In the genomic region with DNA sequence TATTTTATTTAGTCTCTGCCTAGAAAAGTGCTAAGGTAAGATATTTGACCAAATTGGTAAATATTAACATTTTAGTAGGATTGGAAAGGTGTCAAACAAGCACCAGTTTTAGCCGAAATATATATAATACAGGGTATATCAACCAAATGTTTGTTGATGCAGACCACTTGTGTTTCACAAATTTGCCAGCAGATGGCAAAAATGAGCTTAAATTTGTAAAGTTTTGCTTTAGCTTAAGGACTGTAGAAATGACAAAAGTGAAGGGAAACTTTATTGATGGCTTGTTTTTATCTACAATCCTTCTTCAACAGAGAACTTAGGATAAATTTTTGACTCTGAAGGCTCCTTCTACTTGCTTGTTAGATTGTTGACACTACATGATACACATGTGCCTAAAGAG, we compare ENCODE assay signal across 8 cellular contexts. TPM values are rescaled to one million over a fixed set of nuclear protein-coding genes. Genes with fewer than 3 reads are reported as not detected.
DNase-seq lines count a peak whose midpoint lies in the region; ATAC-seq and TF ChIP-seq lines count a peak whose summit lies in the region.

No MANE protein-coding gene starts in this region.

- H3K9me3 ChIP-seq in AG04450 (ENCODE audit: control insufficient read depth, insufficient read depth, low read length), result no peaks in the 10 kb centered on the region; the same call in 1 of the 2 replicates

- ATAC-seq in HG03521 (IDR thresholded peaks at IDR 0.05; ENCODE audit: unreplicated experiment) (no peak), HG03039 (IDR thresholded peaks at IDR 0.05; ENCODE audit: unreplicated experiment) (no peak)

- DNase-seq in AG04450 (ENCODE audit: low read depth, low spot score) (peak; percentile 6), GM10248 (ENCODE audit: extremely low spot score) (no peak), NCI-H226 (peak; percentile 56), glomerular visceral epithelial cell (ENCODE audit: extremely low spot score) (peak; percentile 56)
- DNase-seq in activated T-cell treated with anti-CD3 and anti-CD28 coated beads, Interleukin-2, amount 50 U/mL, for 48 hours, result peak; percentile 21 to 31
- peak; percentile 46 for DNase-seq in stimulated activated CD4-positive, alpha-beta T cell treated with anti-CD3 and anti-CD28 coated beads, Interleukin-4, amount 100 ng/mL, for 24 hours

- POLR2A ChIA-PET in AG04450 (lab: Yijun Ruan, JAX) (interaction anchor here (1.5 kb wide), 1 partner anchor 884 kb away, joined by 3 read pairs; no protein-coding TSS in a partner anchor), GM10248 (lab: Yijun Ruan, JAX) (no interaction called here)

- no peak overlapping the region for H3K27ac ChIP-seq in AG04450 (ENCODE audit: low read depth, low read length)

- TF ChIP-seq CTCF in AG04450 (IDR thresholded peaks at IDR 0.05; ENCODE audit: low read depth, low read length), result peak; percentile 66
- peak; percentile 56 for TF ChIP-seq CTCF in GM10248 (IDR thresholded peaks at IDR 0.05; ENCODE audit: control extremely low read depth, extremely low read depth, low read depth, missing control alignments)

- CTCF ChIA-PET in AG04450 (lab: Charles Lee) (interaction anchor here (0.6 to 9.5 kb wide), 34 partner anchors 10 to 1549 kb away, joined by 3 to 399 read pairs (median 5); partner anchors contain the start of gene ITGB8), GM10248 (lab: Yijun Ruan, JAX) (interaction anchor here (0.6 to 9.5 kb wide), 38 partner anchors 9 to 1540 kb away, joined by 3 to 248 read pairs (median 4); partner anchors contain the start of gene ABCB5)

- H3K4me3 ChIP-seq in AG04450 (ENCODE audit: low read depth, low read length), result no peak overlapping the region

- H3K27me3 ChIP-seq in AG04450 (ENCODE audit: control insufficient read depth, insufficient read depth, low read length), result no peaks in the 10 kb centered on the region

RNA-seq across cellular contexts. Expression of gene POLR1F, which starts 4.8 kb away (rescaled TPM):
- polyA plus RNA-seq in AG04450 (2011; rRNA removed), result 14.8 and 23.6 TPM in 2 replicates
- polyA minus RNA-seq in AG04450 (2011; rRNA and poly(A)+ RNA removed), result 7.0 and 13.2 TPM in 2 replicates

RNA-seq across cellular contexts. Expression of gene TMEM196, which starts 59.7 kb away (rescaled TPM):
- polyA plus RNA-seq in AG04450 (2011; rRNA removed), result not detected in 2 replicates
- not detected in 2 replicates for polyA minus RNA-seq in AG04450 (2011; rRNA and poly(A)+ RNA removed)
